In genomic region chr17:81552244-81553017, GRCh38 we compare ENCODE assay signal across 8 cellular contexts. TPM values are rescaled to one million over a fixed set of nuclear protein-coding genes. Genes with fewer than 3 reads are reported as not detected.
DNase-seq lines count a peak whose midpoint lies in the region; ATAC-seq and TF ChIP-seq lines count a peak whose summit lies in the region.

TSS of gene FAAP100 (minus strand) at chr17:81552353. CDS start at chr17:81552330, 23 bp downstream.

- H3K4me1 Mint-ChIP-seq in type B pancreatic cell (ENCODE audit: unreplicated experiment), result peaks cover 28% of the 10 kb centered on the region

- H3K36me3 ChIP-seq in Loucy (ENCODE audit: insufficient read depth, low read length) (peaks cover 16% of the 10 kb centered on the region; the same call in 1 of the 2 replicates), heart right ventricle (peaks cover 0 to 52% (median 19%) of the 10 kb centered on the region in 9 donors)

- peaks cover 20% of the 10 kb centered on the region for H4K20me1 ChIP-seq in Loucy (ENCODE audit: insufficient read depth, low read length, poor library complexity, severe bottlenecking)

- H3K9me3 Mint-ChIP-seq in type B pancreatic cell, result no peaks in the 10 kb centered on the region

- no peaks in the 10 kb centered on the region for H3K27me3 ChIP-seq in Loucy (ENCODE audit: insufficient read depth, low read length, poor library complexity, severe bottlenecking)
- H3K27me3 ChIP-seq in heart right ventricle, result no peaks in the 10 kb centered on the region

- H3K27ac Mint-ChIP-seq in type B pancreatic cell, result peak within 1 kb of the TSS; percentile 76

- TF ChIP-seq CTCF in Loucy (conservative IDR thresholded peaks at IDR 0.05; ENCODE audit: low read length), result no peak
- TF ChIP-seq CTCF in heart right ventricle (IDR thresholded peaks at IDR 0.05), result peak in 1 of 9 donors; percentile 12
- TF ChIP-seq CTCF in type B pancreatic cell (conservative IDR thresholded peaks at IDR 0.05), result no peak

- peak within 1 kb of the TSS; percentile 83 for H3K4me2 ChIP-seq in Loucy (ENCODE audit: low read depth, low read length, poor library complexity, severe bottlenecking)

- ATAC-seq in GM21619 (IDR thresholded peaks at IDR 0.05; ENCODE audit: unreplicated experiment) (peak; percentile 32), heart right ventricle (peak; percentile 64 to 87 (median 75))

- peaks cover 33% of the 10 kb centered on the region for H3K79me2 ChIP-seq in Loucy (ENCODE audit: insufficient read depth, low read length)

- peak within 1 kb of the TSS; percentile 94 for H3K9ac ChIP-seq in Loucy (ENCODE audit: low read depth, low read length, poor library complexity, severe bottlenecking)

- peak within 1 kb of the TSS; percentile 91 for H2AFZ ChIP-seq in Loucy (ENCODE audit: low read length)

- H3K27me3 Mint-ChIP-seq in type B pancreatic cell, result no peaks in the 10 kb centered on the region

- H3K9me3 ChIP-seq in Loucy (ENCODE audit: insufficient read depth, low read depth, low read length), result no peaks in the 10 kb centered on the region
- H3K9me3 ChIP-seq in heart right ventricle, result no peaks in the 10 kb centered on the region

- peak within 1 kb of the TSS; percentile 90 for H3K4me3 ChIP-seq in Loucy (ENCODE audit: low read length, poor library complexity, severe bottlenecking)
- peak within 1 kb of the TSS; percentile 78 to 99 (median 96) for H3K4me3 ChIP-seq in heart right ventricle

- peak within 1 kb of the TSS; percentile 90 for H3K4me3 Mint-ChIP-seq in type B pancreatic cell

- WGBS in adipose tissue, 3 donors, result 0 to 1% (median 0%) methylated on average over 69 to 85 of the region's 85 CpGs
- 0% methylated on average over 85 of the region's 85 CpGs for WGBS in heart right ventricle, 2 donors

- peaks cover 12% of the 10 kb centered on the region for H3K36me3 Mint-ChIP-seq in type B pancreatic cell

- no peaks in the 10 kb centered on the region for H3K9me2 ChIP-seq in Loucy (replicated peaks; ENCODE audit: low read depth, low read length)

- peaks cover 10% of the 10 kb centered on the region; the same call in 1 of the 2 replicates for H3F3A ChIP-seq in Loucy (ENCODE audit: low read depth)

- no peak within 1 kb of the TSS for H3K27ac ChIP-seq in adipose tissue (ENCODE audit: low read depth, low read length)
- H3K27ac ChIP-seq in heart right ventricle, result peak within 1 kb of the TSS; percentile 38 to 95 (median 92)

- DNase-seq in Daoy (ENCODE audit: low read depth), result peak; percentile 91
- peak; percentile 63 to 85 (median 71) for DNase-seq in T-helper 1 cell
- DNase-seq in heart right ventricle, result peak; percentile 74 to 82
- peak; percentile 95 for DNase-seq in posterior vena cava (ENCODE audit: low spot score)
- peak; percentile 86 for DNase-seq in type B pancreatic cell (ENCODE audit: extremely low spot score, unreplicated experiment)

- intact Hi-C loops in heart right ventricle (cut with DNase I), result loop anchor here in 1 of 10 donors (5.0 kb wide), 1 partner anchor 35 kb away; no protein-coding TSS in a partner anchor
- intact Hi-C loops in posterior vena cava (cut with DNase I), result no loop called here

- peaks cover 35% of the 10 kb centered on the region for H3K4me1 ChIP-seq in Loucy (ENCODE audit: insufficient read depth, low read length, poor library complexity, severe bottlenecking)
- peaks cover 22 to 54% (median 49%) of the 10 kb centered on the region in 9 donors for H3K4me1 ChIP-seq in heart right ventricle

RNA-seq across cellular contexts. Expression of gene FAAP100, which starts in this region (rescaled TPM):
- total RNA-seq in Daoy (2014; rRNA removed; shearing (Covaris generic)), result 11.7 TPM in 2 replicates
- polyA plus RNA-seq in adipose tissue, result 10 to 100 TPM; 10.1 to 25.9 (median 22.4) TPM
- total RNA-seq in heart right ventricle, result 10 to 100 TPM in 8 of 10 donors, 1 to 10 TPM in 2; 8.7 to 17.2 (median 10.7) TPM
- 10 to 100 TPM; 16.5 to 30.6 TPM for polyA plus RNA-seq in heart right ventricle
- total RNA-seq in posterior vena cava, result 10 to 100 TPM; 18.9 TPM
- 33.5 and 44.7 TPM in 2 replicates for total RNA-seq in type B pancreatic cell (ENCODE audit: low replicate concordance)
